ENCODE assay signal across 32 cellular contexts in the genomic region with DNA sequence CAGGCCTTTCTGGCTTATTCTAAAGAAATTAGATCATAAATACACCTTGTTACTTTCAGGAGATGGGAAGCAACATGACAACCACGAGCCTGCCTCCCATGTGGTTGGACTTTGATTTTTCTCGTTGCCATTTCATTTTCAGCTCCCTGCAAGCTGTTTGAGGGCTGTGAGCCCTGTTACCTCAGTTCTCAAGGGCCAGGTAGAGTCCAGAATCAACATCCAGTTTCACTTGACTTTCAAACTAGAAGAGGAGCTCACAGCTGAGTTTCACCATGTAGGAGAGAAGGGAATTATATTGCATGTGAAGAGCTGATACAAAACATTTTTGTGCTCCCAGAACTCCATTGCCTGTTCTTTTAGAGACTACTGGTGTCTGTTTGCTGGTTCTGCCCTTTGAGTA.
"Had no signal": no experiment of that assay in that cellular context is flagged by ENCODE, and none has a peak within 500 bp of the region (broad histone marks: within the 10 kb centered on the region; RNA-seq: fewer than 3 reads in every experiment).

No MANE protein-coding gene starts in this region.

- H3K4me3 ChIP-seq: esophagus squamous epithelium, gastroesophageal sphincter had no signal

- ATAC-seq: activated CD4-positive, alpha-beta T cell treated with anti-CD3 and anti-CD28 coated beads for 36 hours; activated CD8-positive, alpha-beta memory T cell treated with anti-CD3 and anti-CD28 coated beads, Interleukin-2, amount 10 ng/mL, durations not matched to agents 7 days and 5 days; activated CD8-positive, alpha-beta T cell treated with anti-CD3 and anti-CD28 coated beads, Interleukin-2, amount 10 ng/mL, durations not matched to agents 7 days and 5 days; activated naive CD4-positive, alpha-beta T cell treated with anti-CD3 and anti-CD28 coated beads, Interleukin-2, amount 50 U/mL, for 72 hours; effector memory CD8-positive, alpha-beta T cell; gastroesophageal sphincter; T-helper 17 cell had no signal

- H3K27ac ChIP-seq: brain microvascular endothelial cell, esophagus squamous epithelium, gastroesophageal sphincter had no signal

- DNase-seq: activated CD4-positive, alpha-beta memory T cell treated with anti-CD3 and anti-CD28 coated beads for 36 hours; activated CD4-positive, alpha-beta T cell treated with anti-CD3 and anti-CD28 coated beads for 36 hours; activated CD4-positive, alpha-beta T cell treated with anti-CD3 and anti-CD28 coated beads, Interleukin-2, amount 10 ng/mL, durations not matched to agents 24 days and 14 days; activated CD4-positive, CD25-positive, alpha-beta regulatory T cell; activated CD4-positive, CD25-positive, alpha-beta regulatory T cell treated with anti-CD3 and anti-CD28 coated beads, Interleukin-2, amount 50 U/mL, for 72 hours; activated CD8-positive, alpha-beta memory T cell treated with anti-CD3 and anti-CD28 coated beads, Interleukin-2, amount 10 ng/mL, durations not matched to agents 7 days and 5 days; activated CD8-positive, alpha-beta memory T cell treated with anti-CD3 and anti-CD28 coated beads, Interleukin-2, amount 50 U/mL, for 4 hours; activated CD8-positive, alpha-beta T cell treated with anti-CD3 and anti-CD28 coated beads, Interleukin-2, amount 10 ng/mL, durations not matched to agents 7 days and 5 days; activated effector memory CD4-positive, alpha-beta T cell treated with anti-CD3 and anti-CD28 coated beads, Interleukin-2, amount 50 U/mL, for 16 hours; activated naive CD4-positive, alpha-beta T cell treated with anti-CD3 and anti-CD28 coated beads for 36 hours; activated naive CD8-positive, alpha-beta T cell treated with anti-CD3 and anti-CD28 coated beads, Interleukin-2, amount 10 ng/mL, durations not matched to agents 7 days and 5 days; activated T-cell treated with anti-CD3 and anti-CD28 coated beads, Interleukin-2, amount 50 U/mL, for 1 hour; activated T-cell treated with anti-CD3 and anti-CD28 coated beads, Interleukin-2, amount 50 U/mL, for 48 hours; amniotic stem cell; anterior cingulate cortex; brain microvascular endothelial cell; caudate nucleus; cortex of kidney; dermis blood vessel endothelial cell; effector CD4-positive, alpha-beta T cell; effector memory CD8-positive, alpha-beta T cell; erythroblast; esophagus squamous epithelium; foreskin melanocyte; T-helper 1 cell; T-helper 17 cell; T1000 had no signal

- H3K9me3 ChIP-seq: esophagus squamous epithelium, gastroesophageal sphincter had no signal

- H3K4me1 ChIP-seq: esophagus squamous epithelium, gastroesophageal sphincter had no signal

- H3K36me3 ChIP-seq: brain microvascular endothelial cell, esophagus squamous epithelium, gastroesophageal sphincter had no signal

- FAIRE-seq: astrocyte, bronchial epithelial cell, colon had no signal
